ENCODE assay signal across 1 cellular context in genomic region chr2:151021747-151022450, GRCh38.
TF ChIP-seq lines count a peak whose summit lies in the region.

No MANE protein-coding gene starts in this region.

TF ChIP-seq in GM23338, 12 proteins besides CTCF, POLR2A, EP300 and RAD21 (continued from another document):
- TF ChIP-seq ZNF462 (CRISPR knock-in tag; IDR thresholded peaks at IDR 0.05) (no peak), ETS1 (IDR thresholded peaks at IDR 0.05) (no peak), NANOG (IDR thresholded peaks at IDR 0.05; ENCODE audit: borderline replicate concordance) (no peak), EZH2phosphoT487 (IDR thresholded peaks at IDR 0.05; ENCODE audit: unreplicated experiment) (no peak), JUNB (IDR thresholded peaks at IDR 0.05; ENCODE audit: unreplicated experiment) (no peak), ZNF114 (CRISPR knock-in tag; IDR thresholded peaks at IDR 0.05) (no peak), CREB1 (CRISPR knock-in tag; IDR thresholded peaks at IDR 0.05; ENCODE audit: low read depth) (no peak), EZH2 (IDR thresholded peaks at IDR 0.05; ENCODE audit: low read depth, unreplicated experiment) (no peak)
- TF ChIP-seq, protein P1, sequence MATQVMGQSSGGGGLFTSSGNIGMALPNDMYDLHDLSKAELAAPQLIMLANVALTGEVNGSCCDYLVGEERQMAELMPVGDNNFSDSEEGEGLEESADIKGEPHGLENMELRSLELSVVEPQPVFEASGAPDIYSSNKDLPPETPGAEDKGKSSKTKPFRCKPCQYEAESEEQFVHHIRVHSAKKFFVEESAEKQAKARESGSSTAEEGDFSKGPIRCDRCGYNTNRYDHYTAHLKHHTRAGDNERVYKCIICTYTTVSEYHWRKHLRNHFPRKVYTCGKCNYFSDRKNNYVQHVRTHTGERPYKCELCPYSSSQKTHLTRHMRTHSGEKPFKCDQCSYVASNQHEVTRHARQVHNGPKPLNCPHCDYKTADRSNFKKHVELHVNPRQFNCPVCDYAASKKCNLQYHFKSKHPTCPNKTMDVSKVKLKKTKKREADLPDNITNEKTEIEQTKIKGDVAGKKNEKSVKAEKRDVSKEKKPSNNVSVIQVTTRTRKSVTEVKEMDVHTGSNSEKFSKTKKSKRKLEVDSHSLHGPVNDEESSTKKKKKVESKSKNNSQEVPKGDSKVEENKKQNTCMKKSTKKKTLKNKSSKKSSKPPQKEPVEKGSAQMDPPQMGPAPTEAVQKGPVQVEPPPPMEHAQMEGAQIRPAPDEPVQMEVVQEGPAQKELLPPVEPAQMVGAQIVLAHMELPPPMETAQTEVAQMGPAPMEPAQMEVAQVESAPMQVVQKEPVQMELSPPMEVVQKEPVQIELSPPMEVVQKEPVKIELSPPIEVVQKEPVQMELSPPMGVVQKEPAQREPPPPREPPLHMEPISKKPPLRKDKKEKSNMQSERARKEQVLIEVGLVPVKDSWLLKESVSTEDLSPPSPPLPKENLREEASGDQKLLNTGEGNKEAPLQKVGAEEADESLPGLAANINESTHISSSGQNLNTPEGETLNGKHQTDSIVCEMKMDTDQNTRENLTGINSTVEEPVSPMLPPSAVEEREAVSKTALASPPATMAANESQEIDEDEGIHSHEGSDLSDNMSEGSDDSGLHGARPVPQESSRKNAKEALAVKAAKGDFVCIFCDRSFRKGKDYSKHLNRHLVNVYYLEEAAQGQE (IDR thresholded peaks at IDR 0.05; ENCODE audit: unreplicated experiment), result no peak
TF ChIP-seq in GM23338: peak in this region for 0.
